ENCODE assay signal across 17 cellular contexts in the genomic region with DNA sequence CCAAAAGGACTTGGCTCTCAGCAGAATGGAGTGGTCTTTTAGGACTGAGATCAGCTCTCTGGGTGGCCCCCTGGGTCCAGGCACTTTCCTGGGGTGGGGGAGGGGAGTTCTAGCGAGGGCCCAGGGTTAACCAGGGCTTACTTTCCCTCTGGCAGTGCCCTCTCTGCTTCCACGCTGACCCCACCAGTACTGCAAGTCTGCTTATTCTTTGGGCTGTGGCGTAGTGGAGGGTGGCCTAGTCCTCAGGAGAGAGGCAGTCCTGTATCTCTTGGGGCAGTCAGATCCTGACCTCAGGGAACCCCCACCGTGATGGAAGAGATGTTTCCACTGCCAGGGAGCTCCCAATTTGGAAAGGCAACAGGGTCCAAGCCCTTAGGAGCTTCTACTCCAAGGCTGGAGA.
DNase-seq lines count a peak whose midpoint lies in the region; ATAC-seq lines count a peak whose summit lies in the region.
"Had no signal": no experiment of that assay in that cellular context is flagged by ENCODE, and none has a peak within 500 bp of the region (broad histone marks: within the 10 kb centered on the region; RNA-seq: fewer than 3 reads in every experiment).

No MANE protein-coding gene starts in this region.

- peak overlapping the region; percentile 71 for H3K27ac ChIP-seq in thymus (ENCODE audit: low read depth)
- H3K27ac ChIP-seq: HL-60, lower lobe of right lung, neutrophil had no signal

- no peaks in the 10 kb centered on the region for H3K27me3 ChIP-seq in thymus (ENCODE audit: control insufficient read depth, insufficient read depth)
- H3K27me3 ChIP-seq: neutrophil had no signal

- no peaks in the 10 kb centered on the region for H3K9me3 Mint-ChIP-seq in activated T-cell treated with anti-CD3 and anti-CD28 coated beads, Interleukin-2, amount 50 U/mL, for 24 hours
- H3K9me3 Mint-ChIP-seq in activated T-helper 17 cell treated with anti-CD3 and anti-CD28 coated beads, Interleukin-2, amount 50 U/mL, for 72 hours, result no peaks in the 10 kb centered on the region
- no peaks in the 10 kb centered on the region for H3K9me3 Mint-ChIP-seq in naive B cell
- H3K9me3 Mint-ChIP-seq: activated CD4-positive, alpha-beta memory T cell treated with anti-CD3 and anti-CD28 coated beads, Interleukin-2, amount 10 ng/mL, durations not matched to agents 7 days and 5 days had no signal

- H3K27me3 Mint-ChIP-seq in activated T-cell treated with anti-CD3 and anti-CD28 coated beads, Interleukin-2, amount 50 U/mL, for 24 hours, result no peaks in the 10 kb centered on the region
- H3K27me3 Mint-ChIP-seq in activated T-helper 17 cell treated with anti-CD3 and anti-CD28 coated beads, Interleukin-2, amount 50 U/mL, for 72 hours, result no peaks in the 10 kb centered on the region
- no peaks in the 10 kb centered on the region for H3K27me3 Mint-ChIP-seq in naive B cell
- H3K27me3 Mint-ChIP-seq: activated CD4-positive, alpha-beta memory T cell treated with anti-CD3 and anti-CD28 coated beads, Interleukin-2, amount 10 ng/mL, durations not matched to agents 7 days and 5 days had no signal

- H3K4me3 Mint-ChIP-seq in activated T-cell treated with anti-CD3 and anti-CD28 coated beads, Interleukin-2, amount 50 U/mL, for 24 hours, result no peak overlapping the region
- H3K4me3 Mint-ChIP-seq in activated T-helper 17 cell treated with anti-CD3 and anti-CD28 coated beads, Interleukin-2, amount 50 U/mL, for 72 hours, result no peak overlapping the region
- H3K4me3 Mint-ChIP-seq in naive B cell, result peak overlapping the region in 4 of 8 donors; percentile 5 to 64 (median 38)
- H3K4me3 Mint-ChIP-seq: activated CD4-positive, alpha-beta memory T cell treated with anti-CD3 and anti-CD28 coated beads, Interleukin-2, amount 10 ng/mL, durations not matched to agents 7 days and 5 days had no signal

- DNase-seq in activated T-cell treated with anti-CD3 and anti-CD28 coated beads, Interleukin-2, amount 50 U/mL, for 24 hours, result no peak
- no peak for DNase-seq in activated T-cell treated with anti-CD3 and anti-CD28 coated beads, Interleukin-2, amount 50 U/mL, for 48 hours
- DNase-seq in naive B cell (no peak), NCI-H2081 (lab: John Stamatoyannopoulos, UW) (no peak), AML-193 (lab: John Stamatoyannopoulos, UW) (no peak)
- DNase-seq: activated CD4-positive, alpha-beta memory T cell treated with anti-CD3 and anti-CD28 coated beads, Interleukin-2, amount 10 ng/mL, durations not matched to agents 7 days and 5 days; GF-D8; lower lobe of right lung; NCI-H2227 treated with DMSO at 0.1 percent for 48 hours; OCI-M1; stimulated activated CD4-positive, alpha-beta T cell treated with anti-CD3 and anti-CD28 coated beads, Interleukin-4, amount 100 ng/mL, for 24 hours had no signal

- peaks cover 22% of the 10 kb centered on the region for H3K4me1 ChIP-seq in thymus (ENCODE audit: control insufficient read depth, insufficient read depth, low read length)

- no peak for ATAC-seq in activated T-helper 17 cell treated with anti-CD3 and anti-CD28 coated beads, Interleukin-2, amount 50 U/mL, for 72 hours (replicated peaks)
- no peak for ATAC-seq in naive B cell (ENCODE audit: low read depth in 2 of 2)
- ATAC-seq in HG03045 (IDR thresholded peaks at IDR 0.05; ENCODE audit: unreplicated experiment), result no peak
- ATAC-seq: lower lobe of right lung, sciatic nerve had no signal

- peaks cover 7% of the 10 kb centered on the region for H3K4me1 Mint-ChIP-seq in activated T-cell treated with anti-CD3 and anti-CD28 coated beads, Interleukin-2, amount 50 U/mL, for 24 hours (ENCODE audit: low read depth)
- peaks cover 2% of the 10 kb centered on the region for H3K4me1 Mint-ChIP-seq in activated T-helper 17 cell treated with anti-CD3 and anti-CD28 coated beads, Interleukin-2, amount 50 U/mL, for 72 hours
- H3K4me1 Mint-ChIP-seq in naive B cell, result peaks cover 23 to 45% (median 40%) of the 10 kb centered on the region in 3 donors

- H3K27ac Mint-ChIP-seq in activated T-cell treated with anti-CD3 and anti-CD28 coated beads, Interleukin-2, amount 50 U/mL, for 24 hours, result peak overlapping the region; percentile 52
- H3K27ac Mint-ChIP-seq in activated T-helper 17 cell treated with anti-CD3 and anti-CD28 coated beads, Interleukin-2, amount 50 U/mL, for 72 hours, result peak overlapping the region; percentile 82
- peak overlapping the region; percentile 9 to 91 (median 85) for H3K27ac Mint-ChIP-seq in naive B cell
- H3K27ac Mint-ChIP-seq: activated CD4-positive, alpha-beta memory T cell treated with anti-CD3 and anti-CD28 coated beads, Interleukin-2, amount 10 ng/mL, durations not matched to agents 7 days and 5 days had no signal

- no peaks in the 10 kb centered on the region for H3K9me3 ChIP-seq in thymus (ENCODE audit: control insufficient read depth)
- H3K9me3 ChIP-seq: lower lobe of right lung, neutrophil had no signal

- H3K36me3 ChIP-seq in thymus (ENCODE audit: control insufficient read depth, insufficient read depth), result peaks cover 37% of the 10 kb centered on the region
- H3K36me3 ChIP-seq: lower lobe of right lung, neutrophil had no signal

- WGBS in thymus, result 94% methylated on average over 4 of the region's 4 CpGs

- H3K4me3 ChIP-seq in thymus (ENCODE audit: low read length), result no peak overlapping the region
- H3K4me3 ChIP-seq: lower lobe of right lung had no signal

- peaks cover 4% of the 10 kb centered on the region for H3K36me3 Mint-ChIP-seq in activated T-cell treated with anti-CD3 and anti-CD28 coated beads, Interleukin-2, amount 50 U/mL, for 24 hours (ENCODE audit: low read depth)
- no peaks in the 10 kb centered on the region for H3K36me3 Mint-ChIP-seq in activated T-helper 17 cell treated with anti-CD3 and anti-CD28 coated beads, Interleukin-2, amount 50 U/mL, for 72 hours (ENCODE audit: low read depth)
- peaks cover 0 to 1% of the 10 kb centered on the region in 2 donors for H3K36me3 Mint-ChIP-seq in naive B cell
